8 cellular contexts compared by ENCODE assay signal in the genomic region with DNA sequence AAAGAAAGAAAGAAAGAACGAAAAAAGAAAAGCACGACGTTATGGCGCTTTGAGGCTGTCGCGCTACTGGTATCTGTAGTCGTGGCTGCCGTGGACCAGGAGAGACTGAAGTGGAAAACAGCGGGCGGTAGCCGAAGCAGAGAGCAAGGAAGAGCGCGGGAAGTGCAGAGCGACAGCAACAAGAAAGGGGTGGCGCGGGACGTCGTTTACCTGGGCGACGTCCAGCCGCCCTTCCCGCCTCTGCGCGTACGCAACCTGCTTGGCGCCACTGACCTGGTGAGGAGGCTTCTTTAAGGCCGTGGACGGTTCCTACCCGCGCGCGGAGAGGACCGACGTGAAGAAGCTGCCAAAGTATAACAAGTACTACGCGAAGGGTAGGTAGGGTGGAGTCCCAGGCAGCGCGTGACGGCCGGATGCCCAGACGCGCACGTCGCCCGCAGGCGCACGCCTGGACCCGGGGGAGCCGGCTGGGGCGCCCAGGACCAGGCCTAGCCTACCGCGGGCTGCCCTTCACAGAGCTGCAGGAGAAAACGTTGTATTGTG. TPM values are rescaled to one million over a fixed set of nuclear protein-coding genes. Genes with fewer than 3 reads are reported as not detected.
DNase-seq lines count a peak whose midpoint lies in the region; ATAC-seq and TF ChIP-seq lines count a peak whose summit lies in the region.

No MANE protein-coding gene starts in this region.

- peak overlapping the region; percentile 99 for H2AFZ ChIP-seq in mammary epithelial cell (ENCODE audit: low read depth, low read length)

- dilution Hi-C loops in mammary epithelial cell (cut with HindIII; ENCODE audit: low sequenced_read_pairs) = no loop called here

- H3K4me2 ChIP-seq in mammary epithelial cell (ENCODE audit: insufficient read depth, low read depth, low read length) = peak overlapping the region; percentile 97

- CTCF ChIA-PET in AG04449 (lab: Yijun Ruan, JAX) = interaction anchor here (0.8 to 1.7 kb wide), 3 partner anchors 8 to 93 kb away, joined by 3 to 8 read pairs (median 3); partner anchors contain the start of gene TMEM267
- CTCF ChIA-PET in mammary epithelial cell (lab: Charles Lee; ENCODE audit: low non-redundant PET) = interaction anchor here (1.1 kb wide), 1 partner anchor 88 kb away, joined by 8 read pairs; no protein-coding TSS in a partner anchor

- 3% methylated on average over 49 of the region's 53 CpGs for WGBS in mammary epithelial cell (ENCODE audit: low coverage, missing lambda C conversion rate)
- WGBS in lower leg skin, 2 donors = 2% methylated on average over 53 of the region's 53 CpGs

- no peak for TF ChIP-seq POLR2A in lower leg skin (IDR thresholded peaks at IDR 0.05)

- POLR2A ChIA-PET in AG04449 (lab: Yijun Ruan, JAX) = no interaction called here

- no TSS peak for BruUV-seq in mammary epithelial cell (replicated peaks; lab: Mats Ljungman, UMichigan)

- H3K27ac ChIP-seq in VCaP (peak overlapping the region; percentile 88), mammary epithelial cell (ENCODE audit: insufficient read depth, low read depth, low read length) (peak overlapping the region; percentile 28)

- DNase-seq in AG04449 (ENCODE audit: low read depth, low spot score) (no peak), mammary epithelial cell (peak; percentile 60), lower leg skin (ENCODE audit: low spot score in 2 of 2) (peak; percentile 43 to 91), NCI-H82 treated with DMSO at 0.1 percent for 48 hours (lab: John Stamatoyannopoulos, UW; ENCODE audit: unreplicated experiment) (no peak)
- DNase-seq in stimulated activated CD8-positive, alpha-beta memory T cell treated with anti-CD3 and anti-CD28 coated beads, Interleukin-2, amount 100 ng/mL, for 48 hours (ENCODE audit: low read depth in 2 of 2) = peak; percentile 40 to 54

- H3K9me3 ChIP-seq in mammary epithelial cell (replicated peaks; ENCODE audit: insufficient read depth, low read length) = no peaks in the 10 kb centered on the region

- H3K36me3 ChIP-seq in mammary epithelial cell (ENCODE audit: insufficient read depth, low read length) = no peaks in the 10 kb centered on the region

- TF ChIP-seq CTCF in AG04449 (IDR thresholded peaks at IDR 0.05; ENCODE audit: insufficient read depth, low read length, missing control alignments) (no peak), VCaP (conservative IDR thresholded peaks at IDR 0.05) (no peak), mammary epithelial cell (conservative IDR thresholded peaks at IDR 0.05 in 1 of 2, IDR thresholded peaks at IDR 0.05 in 1 of 2; ENCODE audit: extremely low read depth in 1 of 2, insufficient read depth in 1 of 2, low read depth in 1 of 2, low read length in 2 of 2) (no peak), lower leg skin (IDR thresholded peaks at IDR 0.05) (no peak)

- H3K4me3 ChIP-seq in AG04449 (ENCODE audit: low read depth, low read length) (peak overlapping the region; percentile 55), mammary epithelial cell (replicated peaks in 1 of 3; ENCODE audit: insufficient read depth in 1 of 3, low read depth in 2 of 3, low read length in 3 of 3) (peak overlapping the region; percentile 51 to 76 (median 62)), lower leg skin (ENCODE audit: low read depth, poor library complexity, severe bottlenecking) (peak overlapping the region; percentile 8)

- peak; percentile 93 for ATAC-seq in GM19035 (IDR thresholded peaks at IDR 0.05; ENCODE audit: unreplicated experiment)
- peak; percentile 97 for ATAC-seq in HG03342 (IDR thresholded peaks at IDR 0.05; ENCODE audit: unreplicated experiment)

- no peaks in the 10 kb centered on the region for H4K20me1 ChIP-seq in mammary epithelial cell (ENCODE audit: insufficient read depth, low read length)

- peak overlapping the region; percentile 42 for H3K9ac ChIP-seq in mammary epithelial cell (ENCODE audit: insufficient read depth, low read length)

- peaks cover 7% of the 10 kb centered on the region for H3K4me1 ChIP-seq in mammary epithelial cell (ENCODE audit: insufficient read depth, low read length)

- in situ Hi-C loops in mammary epithelial cell (cut with MboI; ENCODE audit: low sequenced_read_pairs in 2 of 2) = loop anchor here (10.0 to 25.0 kb wide), 2 partner anchors 88 to 485 kb away; partner anchors contain the start of gene TMEM267 (in 1 of the 2)

- intact Hi-C loops in mammary epithelial cell (cut with micrococcal nuclease) = no loop called here
- intact Hi-C loops in lower leg skin (cut with DNase I; ENCODE audit: low total_unique reads) = loop anchor here (10.0 kb wide), 1 partner anchor 292 kb away; no protein-coding TSS in a partner anchor

- no peaks in the 10 kb centered on the region for H3K27me3 ChIP-seq in mammary epithelial cell (ENCODE audit: insufficient read depth, low read length)

- no peaks in the 10 kb centered on the region for H3K79me2 ChIP-seq in mammary epithelial cell (ENCODE audit: insufficient read depth, low read length)

RNA-seq across cellular contexts. Expression of gene CCL28, which starts 15.4 kb away (rescaled TPM):
- 10 to 100 TPM in 1 of 2 donors, 1 to 10 TPM in 1; 2.7 to 10.7 TPM for total RNA-seq in mammary epithelial cell
- 3.7 TPM for polyA plus RNA-seq in mammary epithelial cell
- 2.4 TPM for polyA minus RNA-seq in mammary epithelial cell
- 10 to 100 TPM; 11.6 to 24.1 (median 14.6) TPM for total RNA-seq in lower leg skin

Comparison
In these comparisons a context has a peak if more than half of its experiments do, and no peak if none do; other contexts are left out.
1. DNase-seq: peak in mammary epithelial cell (single experiment), lower leg skin (2 of 2) and stimulated activated CD8-positive, alpha-beta memory T cell treated with anti-CD3 and anti-CD28 coated beads, Interleukin-2, amount 100 ng/mL, for 48 hours (2 of 2); none in AG04449 (single experiment) and NCI-H82 treated with DMSO at 0.1 percent for 48 hours (single experiment).
2. H3K4me3 ChIP-seq: peak in every context shown above with its lines; median percentile 62 in mammary epithelial cell; 55 in AG04449; 8 in lower leg skin.